Comparison of ENCODE assay signal across 19 cellular contexts in genomic region chr19:32388393-32388724, GRCh38.
"Had no signal": no experiment of that assay in that cellular context is flagged by ENCODE, and none has a peak within 500 bp of the region (broad histone marks: within the 10 kb centered on the region; RNA-seq: fewer than 3 reads in every experiment).

No MANE protein-coding gene starts in this region.

- H3K4me3 Mint-ChIP-seq: activated naive CD8-positive, alpha-beta T cell; activated T-cell treated with anti-CD3 and anti-CD28 coated beads, Interleukin-2, amount 50 U/mL, for 72 hours; effector memory CD8-positive, alpha-beta T cell; stimulated activated naive CD8-positive, alpha-beta T cell treated with anti-CD3 and anti-CD28 coated beads, Interleukin-15, amount 100 ng/mL, for 72 hours; T-helper 1 cell treated with Interleukin-12 subunit alpha and Interleukin-12 subunit beta and Interleukin-4 antibody, amounts not matched to agents 30 μg/mL and 1 μg/mL, for 36 hours had no signal

- H3K27ac Mint-ChIP-seq: activated naive CD8-positive, alpha-beta T cell; activated T-cell treated with anti-CD3 and anti-CD28 coated beads, Interleukin-2, amount 50 U/mL, for 72 hours; effector memory CD8-positive, alpha-beta T cell; T-helper 1 cell treated with Interleukin-12 subunit alpha and Interleukin-12 subunit beta and Interleukin-4 antibody, amounts not matched to agents 30 μg/mL and 1 μg/mL, for 36 hours had no signal

- H3K9me3 ChIP-seq: gastrocnemius medialis, psoas muscle, right lobe of liver, suprapubic skin, transverse colon had no signal

- H3K4me1 ChIP-seq: psoas muscle, suprapubic skin had no signal

- DNase-seq: activated CD4-positive, alpha-beta T cell treated with anti-CD3 and anti-CD28 coated beads for 1 hour; activated CD8-positive, alpha-beta memory T cell treated with anti-CD3 and anti-CD28 coated beads for 24 hours; activated gamma-delta T cell; activated T-cell treated with anti-CD3 and anti-CD28 coated beads, Interleukin-2, amount 50 U/mL, for 72 hours; effector memory CD8-positive, alpha-beta T cell; gastrocnemius medialis; kidney; psoas muscle; right lobe of liver; stimulated activated CD4-positive, alpha-beta T cell treated with anti-CD3 and anti-CD28 coated beads, Interleukin-4, amount 100 ng/mL, for 1 hour; stimulated activated naive CD8-positive, alpha-beta T cell treated with anti-CD3 and anti-CD28 coated beads, Interleukin-15, amount 100 ng/mL, for 72 hours had no signal

- H3K9me3 Mint-ChIP-seq: activated T-cell treated with anti-CD3 and anti-CD28 coated beads, Interleukin-2, amount 50 U/mL, for 72 hours; effector memory CD8-positive, alpha-beta T cell; stimulated activated naive CD8-positive, alpha-beta T cell treated with anti-CD3 and anti-CD28 coated beads, Interleukin-15, amount 100 ng/mL, for 72 hours; T-helper 1 cell treated with Interleukin-12 subunit alpha and Interleukin-12 subunit beta and Interleukin-4 antibody, amounts not matched to agents 30 μg/mL and 1 μg/mL, for 36 hours had no signal

- H3K27me3 Mint-ChIP-seq: activated naive CD8-positive, alpha-beta T cell; effector memory CD8-positive, alpha-beta T cell; stimulated activated naive CD8-positive, alpha-beta T cell treated with anti-CD3 and anti-CD28 coated beads, Interleukin-15, amount 100 ng/mL, for 72 hours had no signal

- H3K27me3 ChIP-seq: cardiac muscle cell, gastrocnemius medialis, right lobe of liver, suprapubic skin, transverse colon had no signal

- H3K27ac ChIP-seq: cardiac muscle cell, gastrocnemius medialis, psoas muscle, right lobe of liver, suprapubic skin had no signal

- H3K4me3 ChIP-seq: cardiac muscle cell, gastrocnemius medialis, lung, psoas muscle, right lobe of liver, suprapubic skin, transverse colon had no signal

- ATAC-seq: activated T-cell treated with anti-CD3 and anti-CD28 coated beads, Interleukin-2, amount 50 U/mL, for 72 hours; effector memory CD8-positive, alpha-beta T cell; gastrocnemius medialis; left lobe of liver; right lobe of liver; stimulated activated naive CD8-positive, alpha-beta T cell treated with anti-CD3 and anti-CD28 coated beads, Interleukin-15, amount 100 ng/mL, for 72 hours had no signal

- FAIRE-seq: kidney, small intestine had no signal
